17 cellular contexts compared by ENCODE assay signal in genomic region chr6:136500414-136500813, GRCh38. TPM values are rescaled to one million over a fixed set of nuclear protein-coding genes. Genes with fewer than 3 reads are reported as not detected.
A peak's percentile ranks its signal among the peaks of the same experiment; 100 is the strongest.
DNase-seq lines count a peak whose midpoint lies in the region; ATAC-seq, FAIRE-seq and TF ChIP-seq lines count a peak whose summit lies in the region.
"Had no signal": no experiment of that assay in that cellular context is flagged by ENCODE, and none has a peak within 500 bp of the region (broad histone marks: within the 10 kb centered on the region; RNA-seq: fewer than 3 reads in every experiment).

No MANE protein-coding gene starts in this region.

- ATAC-seq in GM18909 (IDR thresholded peaks at IDR 0.05; ENCODE audit: poor library complexity, unreplicated experiment), result no peak

- no peak overlapping the region for H4K91ac ChIP-seq in H9 (ENCODE audit: insufficient read length, low read depth, low read length)
- H4K91ac ChIP-seq in H1 (replicated peaks; ENCODE audit: insufficient read length, low read length), result no peak overlapping the region

- DNase-seq in D721Med (ENCODE audit: insufficient read length, low spot score), result no peak
- no peak for DNase-seq in H9
- DNase-seq in H1 (ENCODE audit: low read depth in 1 of 2, low spot score in 2 of 2), result no peak
- DNase-seq in osteoblast (ENCODE audit: insufficient read length, low spot score, missing footprints), result peak; percentile 22
- DNase-seq in NOMO-1 treated with DMSO at 0.1 percent for 48 hours (lab: John Stamatoyannopoulos, UW; ENCODE audit: unreplicated experiment), result no peak
- DNase-seq: Caco-2; CD8-positive, alpha-beta memory T cell; DMS53; GOT3; HCEC 1CT; HFFc6 had no signal

- no CpG with 5 or more reads among the region's 5 CpGs for WGBS in H9 (ENCODE audit: extremely low coverage, insufficient read length, low lambda C conversion rate)
- WGBS in H1 (ENCODE audit: extremely low coverage in 1 of 2, insufficient coverage in 1 of 2, insufficient read length in 1 of 2, insufficient replicate concordance in 2 of 2, low coverage in 1 of 2, low lambda C conversion rate in 2 of 2, missing lambda C conversion rate in 1 of 2), 2 experiments, result 92% methylated on average over 5 of the region's 5 CpGs; no CpG with 5 or more reads in 1 of the 2 experiments

- H4K20me1 ChIP-seq in H9 (ENCODE audit: control insufficient read depth, insufficient read depth, insufficient read length) (no peaks in the 10 kb centered on the region), H1 (replicated peaks in 1 of 2; ENCODE audit: control insufficient read depth in 1 of 2, insufficient read depth in 2 of 2, low read length in 2 of 2) (no peaks in the 10 kb centered on the region), osteoblast (ENCODE audit: insufficient read depth, low read length) (no peaks in the 10 kb centered on the region)

- H3K36me3 ChIP-seq in H1 (ENCODE audit: control insufficient read depth in 2 of 4, insufficient read depth in 4 of 4, low read length in 3 of 4), result no peaks in the 10 kb centered on the region
- H3K36me3 ChIP-seq in osteoblast (ENCODE audit: insufficient read depth, low read length), result no peaks in the 10 kb centered on the region

- H3K79me2 ChIP-seq in H9 (ENCODE audit: insufficient read depth, low read length) (peaks cover 6% of the 10 kb centered on the region; the same call in 1 of the 2 replicates), H1 (ENCODE audit: control insufficient read depth in 1 of 2, insufficient read depth in 2 of 2, low read length in 2 of 2) (peaks cover 3 to 56% of the 10 kb centered on the region in 2 experiments), osteoblast (ENCODE audit: insufficient read depth, low read length) (no peaks in the 10 kb centered on the region)

- H3K23ac ChIP-seq in H9 (ENCODE audit: insufficient read length, low read depth, low read length) (no peak overlapping the region), H1 (ENCODE audit: insufficient read length) (no peak overlapping the region)

- H2AK5ac ChIP-seq in H9 (ENCODE audit: insufficient read length, low read length), result no peak overlapping the region
- H2AK5ac ChIP-seq in H1 (ENCODE audit: low read depth, low read length), result no peak overlapping the region

- H2AFZ ChIP-seq in H9 (ENCODE audit: low read length) (no peak overlapping the region), H1 (ENCODE audit: low read length) (no peak overlapping the region), osteoblast (ENCODE audit: low read length) (no peak overlapping the region)

- no peak overlapping the region for H3K4me2 ChIP-seq in H9 (ENCODE audit: insufficient read depth, insufficient read length, low read length)
- no peak overlapping the region for H3K4me2 ChIP-seq in H1 (ENCODE audit: insufficient read depth in 1 of 2, low read depth in 2 of 2, low read length in 2 of 2)
- H3K4me2 ChIP-seq in osteoblast (ENCODE audit: insufficient read depth, low read length), result no peak overlapping the region

- H3T11ph ChIP-seq in H9 (ENCODE audit: low read length), result no peak overlapping the region

- H3K4ac ChIP-seq in H9 (ENCODE audit: low read depth, low read length) (no peak overlapping the region), H1 (replicated peaks; ENCODE audit: insufficient read length, low read depth, low read length) (no peak overlapping the region)

- H3K27me3 ChIP-seq in H9 (ENCODE audit: insufficient read depth, low read length) (no peaks in the 10 kb centered on the region), H1 (replicated peaks in 1 of 4; ENCODE audit: control insufficient read depth in 3 of 4, extremely low read depth in 1 of 4, insufficient read depth in 3 of 4, low read length in 3 of 4) (no peaks in the 10 kb centered on the region), osteoblast (ENCODE audit: insufficient read depth, low read length) (peaks cover 5% of the 10 kb centered on the region)

- H2BK12ac ChIP-seq in H9 (ENCODE audit: insufficient read length, low read depth, low read length) (no peak overlapping the region), H1 (ENCODE audit: low read depth, low read length) (no peak overlapping the region)

- POLR2A ChIA-PET in H1 (lab: Charles Lee; ENCODE audit: partially characterized antibody), result no interaction called here

- TF ChIP-seq RAD21 in H1 (IDR thresholded peaks at IDR 0.05 in 1 of 2, conservative IDR thresholded peaks at IDR 0.05 in 1 of 2; ENCODE audit: low read depth in 2 of 2, low read length in 2 of 2), result no peak

- peak overlapping the region; percentile 46 to 59 (median 59); a peak in 5 of 7 replicates for H3K27ac Mint-ChIP-seq in H9
- H3K27ac Mint-ChIP-seq: CD14-positive monocyte; CD8-positive, alpha-beta memory T cell; HFFc6; IgD-negative memory B cell had no signal

- H4K8ac ChIP-seq in H9 (replicated peaks; ENCODE audit: insufficient read length, low read depth, low read length) (no peak overlapping the region), H1 (ENCODE audit: extremely low read depth, insufficient read depth, low read length) (no peak overlapping the region)

- H2BK5ac ChIP-seq in H9 (ENCODE audit: insufficient read length, low read length), result no peak overlapping the region
- H2BK5ac ChIP-seq in H1 (ENCODE audit: low read depth, low read length), result peak overlapping the region; percentile 15; the same call in 1 of the 2 replicates

- H3K9me3 Mint-ChIP-seq in H9, result no peaks in the 10 kb centered on the region
- H3K9me3 Mint-ChIP-seq: CD14-positive monocyte, HFFc6, IgD-negative memory B cell had no signal

- CTCF ChIA-PET in H1 (lab: Charles Lee; ENCODE audit: partially characterized antibody), result interaction anchor here (0.6 to 1.1 kb wide), 2 partner anchors 47 to 983 kb away, joined by 3 to 4 read pairs; no protein-coding TSS in a partner anchor

- no peaks in the 10 kb centered on the region; a peak in 2 of 7 replicates for H3K36me3 Mint-ChIP-seq in H9 (ENCODE audit: insufficient read depth in 1 of 3, low read depth in 3 of 3)
- H3K36me3 Mint-ChIP-seq: CD14-positive monocyte; CD8-positive, alpha-beta memory T cell had no signal

- TF ChIP-seq CTCF in D721Med (IDR thresholded peaks at IDR 0.05; ENCODE audit: insufficient read depth, missing control alignments) (no peak), H9 (conservative IDR thresholded peaks at IDR 0.05) (no peak), H1 (IDR thresholded peaks at IDR 0.05; ENCODE audit: control extremely low read depth in 1 of 3, insufficient read depth in 1 of 3, low read depth in 1 of 3, low read length in 3 of 3) (no peak), osteoblast (IDR thresholded peaks at IDR 0.05; ENCODE audit: extremely low read depth, low read depth, low read length) (no peak)

- no peak overlapping the region for H3K27ac ChIP-seq in H9 (ENCODE audit: insufficient read length, low read depth, low read length)
- H3K27ac ChIP-seq in H1 (ENCODE audit: low read depth, low read length), result no peak overlapping the region
- H3K27ac ChIP-seq in osteoblast (ENCODE audit: low read depth, low read length), result no peak overlapping the region
- H3K27ac ChIP-seq: HL-60 had no signal

- no peak overlapping the region for H4K5ac ChIP-seq in H9 (ENCODE audit: insufficient read length, low read depth, low read length)
- no peak overlapping the region for H4K5ac ChIP-seq in H1 (ENCODE audit: insufficient read length, low read depth, low read length)

- H3K4me3 ChIP-seq in H1 (ENCODE audit: extremely low read depth in 1 of 4, insufficient read depth in 2 of 4, low read depth in 3 of 4, low read length in 4 of 4), result no peak overlapping the region
- H3K4me3 ChIP-seq in osteoblast (ENCODE audit: insufficient read depth, low read length), result no peak overlapping the region

- no peak overlapping the region; a peak in 1 of 5 replicates for H3K4me3 Mint-ChIP-seq in H9
- H3K4me3 Mint-ChIP-seq: CD14-positive monocyte; CD8-positive, alpha-beta memory T cell; HFFc6; IgD-negative memory B cell had no signal

- no peak for TF ChIP-seq POLR2A in H1 (IDR thresholded peaks at IDR 0.05; ENCODE audit: control extremely low read depth in 1 of 2, low read depth in 2 of 2, low read length in 2 of 2)

- H3K18ac ChIP-seq in H9 (ENCODE audit: insufficient read length, low read depth, low read length) (no peak overlapping the region), H1 (ENCODE audit: extremely low read depth, low read length) (no peak overlapping the region)

- H3K9ac ChIP-seq in H9 (ENCODE audit: extremely low read depth, insufficient read length, low read length), result no peak overlapping the region
- no peak overlapping the region; a peak in 1 of 7 replicates for H3K9ac ChIP-seq in H1 (replicated peaks in 1 of 4; ENCODE audit: extremely low read depth in 1 of 4, low read depth in 3 of 4, low read length in 3 of 4)

- no peaks in the 10 kb centered on the region for H3K9me3 ChIP-seq in H9 (ENCODE audit: control insufficient read depth, low read depth, low read length)
- no peaks in the 10 kb centered on the region for H3K9me3 ChIP-seq in H1 (ENCODE audit: insufficient read depth in 2 of 2, low read depth in 1 of 2, low read length in 1 of 2)
- no peaks in the 10 kb centered on the region for H3K9me3 ChIP-seq in osteoblast (ENCODE audit: low read depth, low read length)
- H3K9me3 ChIP-seq: Caco-2 had no signal

- H3K4me1 ChIP-seq in H9 (ENCODE audit: insufficient read depth, low read length) (peaks cover 14% of the 10 kb centered on the region; the same call in 1 of the 2 replicates), H1 (replicated peaks in 1 of 4; ENCODE audit: control insufficient read depth in 3 of 4, insufficient read depth in 4 of 4, low read length in 3 of 4) (peaks cover 0 to 24% (median 16%) of the 10 kb centered on the region in 4 experiments; a peak in 6 of 7 replicates), osteoblast (ENCODE audit: insufficient read depth, low read length) (no peaks in the 10 kb centered on the region)

- H2BK15ac ChIP-seq in H9 (ENCODE audit: low read depth, low read length), result no peak overlapping the region
- H2BK15ac ChIP-seq in H1 (ENCODE audit: low read length), result no peak overlapping the region

- peaks cover 70 to 74% of the 10 kb centered on the region in 2 experiments for H3K4me1 Mint-ChIP-seq in H9
- H3K4me1 Mint-ChIP-seq: CD8-positive, alpha-beta memory T cell had no signal

- no peak for TF ChIP-seq EP300 in H1 (IDR thresholded peaks at IDR 0.05; ENCODE audit: borderline replicate concordance in 1 of 2, low read depth in 2 of 2, low read length in 2 of 2)

- no peaks in the 10 kb centered on the region for H3K27me3 Mint-ChIP-seq in H9 (ENCODE audit: low read depth)

- H3K79me1 ChIP-seq in H9 (ENCODE audit: insufficient read depth, low read depth, low read length, poor library complexity, severe bottlenecking) (no peaks in the 10 kb centered on the region), H1 (ENCODE audit: low read depth, low read length) (no peaks in the 10 kb centered on the region)

- H3K14ac ChIP-seq in H9 (ENCODE audit: insufficient read depth, low read length) (no peak overlapping the region), H1 (ENCODE audit: insufficient read length) (no peak overlapping the region)

- H3K23me2 ChIP-seq in H9 (ENCODE audit: insufficient read length, low read depth, low read length, poor library complexity, severe bottlenecking) (no peaks in the 10 kb centered on the region), H1 (ENCODE audit: low read depth, low read length) (no peaks in the 10 kb centered on the region)

- H2BK20ac ChIP-seq in H9 (ENCODE audit: low read depth, low read length, poor library complexity, severe bottlenecking) (no peak overlapping the region), H1 (ENCODE audit: low read length) (no peak overlapping the region)

- FAIRE-seq in D721Med (lab: Jason Lieb, UNC) (peak; percentile 60), H1 (lab: Jason Lieb, UNC) (no peak)
- FAIRE-seq: GM12891 had no signal

- H2BK120ac ChIP-seq in H9 (ENCODE audit: low read depth, low read length, poor library complexity, severe bottlenecking) (no peak overlapping the region), H1 (replicated peaks; ENCODE audit: low read depth, low read length) (peak overlapping the region; percentile 93)

- H3K56ac ChIP-seq in H9 (ENCODE audit: insufficient read length, low read depth, low read length) (no peak overlapping the region), H1 (replicated peaks; ENCODE audit: insufficient read length, low read depth, low read length) (no peak overlapping the region)

RNA-seq across cellular contexts. Expression of gene MAP7, which starts 49.8 kb away (rescaled TPM):
- total RNA-seq in H9 (2021), result 50.2 and 51.1 TPM in 2 replicates
- 66.9 and 67.0 TPM in 2 replicates for total RNA-seq in H1 (2021; fragmentation: NEBNext Ultra II Directional; extraction: Animal tissue kit (Norgen Biotek cat#: 25700))
- 13.5 and 15.0 TPM in 2 replicates for polyA plus RNA-seq in H1 (2011; rRNA removed)
- polyA plus RNA-seq in H1 (2011; cell fraction: cytosol; rRNA removed), result 20.4 TPM
- polyA plus RNA-seq in H1 (2011; cell fraction: nucleus; rRNA removed), result 32.0 TPM
- 41.9 to 51.0 TPM (median 46.3 TPM) in 4 replicates for polyA plus RNA-seq in H1 (2012, experiment 1 of 2)
- 6.3 TPM for polyA plus RNA-seq in H1 (2012, experiment 2 of 2)
- polyA plus RNA-seq in H1 (2013, experiment 1 of 2), result 52.7 TPM
- 52.0 TPM for polyA plus RNA-seq in H1 (2013, experiment 2 of 2)
- polyA minus RNA-seq in H1 (2011; rRNA and poly(A)+ RNA removed), result 17.3 and 17.8 TPM in 2 replicates
- 17.9 TPM for polyA minus RNA-seq in H1 (2011; cell fraction: cytosol; rRNA and poly(A)+ RNA removed)
- 25.5 TPM for polyA minus RNA-seq in H1 (2011; cell fraction: nucleus; rRNA and poly(A)+ RNA removed)
- 1.4 and 1.8 TPM in 2 replicates for total RNA-seq in osteoblast
- total RNA-seq: G401 had no signal

Comparison
In these comparisons a context has a peak if more than half of its experiments do, and no peak if none do; other contexts are left out.
1. RNA of gene MAP7, which starts 49.8 kb away (total RNA-seq): 66.9 to 67.0 TPM in H1 and 50.2 to 51.1 TPM in H9; 1.4 to 1.8 TPM in osteoblast; every median in the first group is over 10 times any median in the second.